Comparison of ENCODE assay signal across 10 cellular contexts in the genomic region with DNA sequence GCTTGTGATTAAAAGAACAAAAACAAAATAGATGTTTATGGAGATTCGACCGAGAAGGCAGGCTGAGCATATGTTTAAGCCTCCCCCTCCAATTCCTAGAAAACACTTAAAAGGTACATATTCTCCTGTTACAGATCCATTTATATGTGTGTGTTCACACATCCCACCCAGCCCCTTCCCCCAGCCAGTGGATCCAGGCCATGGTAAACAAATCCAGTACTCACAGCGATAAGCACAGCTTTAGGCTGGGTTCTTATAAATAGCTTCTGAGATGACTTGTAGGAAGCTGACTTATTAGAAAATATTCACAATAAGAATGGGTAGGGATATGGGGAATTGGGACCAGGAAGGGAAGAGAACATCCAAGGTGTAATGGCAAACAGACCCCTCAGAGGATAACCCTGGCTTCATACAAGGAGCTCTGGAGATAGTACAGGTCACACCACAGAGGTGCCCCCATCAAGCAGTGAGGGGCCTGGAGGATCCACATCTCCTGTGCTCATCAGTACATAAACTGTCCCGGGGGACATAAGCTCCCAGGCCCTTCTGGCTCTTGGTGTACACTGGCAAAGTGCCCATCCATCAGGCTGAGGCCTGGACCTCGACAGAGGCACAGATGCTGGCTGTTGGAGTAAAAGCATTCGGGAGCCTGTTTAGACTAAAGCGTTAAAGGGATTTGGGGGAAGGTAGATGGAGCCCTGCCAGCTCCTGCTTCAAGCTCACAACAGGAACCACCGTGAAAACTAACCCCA.
DNase-seq lines count a peak whose midpoint lies in the region; ATAC-seq and TF ChIP-seq lines count a peak whose summit lies in the region.
"Had no signal": no experiment of that assay in that cellular context is flagged by ENCODE, and none has a peak within 500 bp of the region (broad histone marks: within the 10 kb centered on the region; RNA-seq: fewer than 3 reads in every experiment).

No MANE protein-coding gene starts in this region.

- ATAC-seq in right cardiac atrium (peak; percentile 60 to 77), GM19324 (IDR thresholded peaks at IDR 0.05; ENCODE audit: low FRiP score, unreplicated experiment) (no peak)
- ATAC-seq: T-cell had no signal

- DNase-seq in BE2C (peak; percentile 93), NCI-H128 (lab: John Stamatoyannopoulos, UW; ENCODE audit: unreplicated experiment) (peak; percentile 7), WERI-Rb-1 (peak; percentile 79), right cardiac atrium (peak; percentile 49 to 75 (median 73)), GM10248 (ENCODE audit: extremely low spot score) (no peak), DMS114 treated with DMSO at 0.1 percent for 48 hours (lab: John Stamatoyannopoulos, UW; ENCODE audit: unreplicated experiment) (no peak), ureter (ENCODE audit: low spot score) (no peak)
- DNase-seq: midbrain, T-cell had no signal

- CTCF ChIA-PET in GM10248 (lab: Yijun Ruan, JAX) = interaction anchor here (1.0 to 1.2 kb wide), 2 partner anchors 25 to 29 kb away, joined by 3 read pairs; no protein-coding TSS in a partner anchor

- intact Hi-C loops in right cardiac atrium (cut with DNase I) = no loop called here

- H3K4me3 ChIP-seq in BE2C (ENCODE audit: low read depth, low read length) (no peak overlapping the region), WERI-Rb-1 (ENCODE audit: low read depth, low read length) (no peak overlapping the region), right cardiac atrium (ENCODE audit: low read length) (no peak overlapping the region)

- peak overlapping the region; percentile 36; the same call in 1 of the 2 replicates for H3K27ac ChIP-seq in WERI-Rb-1
- no peak overlapping the region for H3K27ac ChIP-seq in right cardiac atrium (ENCODE audit: low read length)

- H3K27me3 ChIP-seq in BE2C (no peaks in the 10 kb centered on the region), WERI-Rb-1 (ENCODE audit: insufficient read depth, low read depth, severe bottlenecking) (no peaks in the 10 kb centered on the region), right cardiac atrium (ENCODE audit: control insufficient read depth, insufficient read depth) (no peaks in the 10 kb centered on the region)

- POLR2A ChIA-PET in GM10248 (lab: Yijun Ruan, JAX) = no interaction called here

- no peaks in the 10 kb centered on the region for H3K9me3 ChIP-seq in BE2C
- H3K9me3 ChIP-seq in WERI-Rb-1 (ENCODE audit: severe bottlenecking) = no peaks in the 10 kb centered on the region
- no peaks in the 10 kb centered on the region for H3K9me3 ChIP-seq in right cardiac atrium (ENCODE audit: control insufficient read depth, low read length)

- H3K4me1 ChIP-seq in BE2C (peaks cover 3% of the 10 kb centered on the region; the same call in 1 of the 2 replicates), right cardiac atrium (ENCODE audit: control insufficient read depth, insufficient read depth, low read length) (peaks cover 4% of the 10 kb centered on the region)

- no peaks in the 10 kb centered on the region for H3K36me3 ChIP-seq in BE2C
- H3K36me3 ChIP-seq in WERI-Rb-1 = no peaks in the 10 kb centered on the region

- WGBS in right cardiac atrium = 42% methylated on average over 8 of the region's 8 CpGs

- TF ChIP-seq CTCF in BE2C (IDR thresholded peaks at IDR 0.05; ENCODE audit: low read depth, low read length) = no peak
- TF ChIP-seq CTCF in WERI-Rb-1 (IDR thresholded peaks at IDR 0.05; ENCODE audit: low read depth, low read length) = no peak
- TF ChIP-seq CTCF in GM10248 (IDR thresholded peaks at IDR 0.05; ENCODE audit: control extremely low read depth, extremely low read depth, low read depth, missing control alignments) = no peak

Comparison
In these comparisons a context has a peak if more than half of its experiments do, and no peak if none do; other contexts are left out.
1. DNase-seq: peak in BE2C (single experiment), NCI-H128 (single experiment), WERI-Rb-1 (single experiment) and right cardiac atrium (3 of 3); none in GM10248 (single experiment), DMS114 treated with DMSO at 0.1 percent for 48 hours (single experiment) and ureter (single experiment).